Comparison of ENCODE assay signal across 8 cellular contexts in the genomic region with DNA sequence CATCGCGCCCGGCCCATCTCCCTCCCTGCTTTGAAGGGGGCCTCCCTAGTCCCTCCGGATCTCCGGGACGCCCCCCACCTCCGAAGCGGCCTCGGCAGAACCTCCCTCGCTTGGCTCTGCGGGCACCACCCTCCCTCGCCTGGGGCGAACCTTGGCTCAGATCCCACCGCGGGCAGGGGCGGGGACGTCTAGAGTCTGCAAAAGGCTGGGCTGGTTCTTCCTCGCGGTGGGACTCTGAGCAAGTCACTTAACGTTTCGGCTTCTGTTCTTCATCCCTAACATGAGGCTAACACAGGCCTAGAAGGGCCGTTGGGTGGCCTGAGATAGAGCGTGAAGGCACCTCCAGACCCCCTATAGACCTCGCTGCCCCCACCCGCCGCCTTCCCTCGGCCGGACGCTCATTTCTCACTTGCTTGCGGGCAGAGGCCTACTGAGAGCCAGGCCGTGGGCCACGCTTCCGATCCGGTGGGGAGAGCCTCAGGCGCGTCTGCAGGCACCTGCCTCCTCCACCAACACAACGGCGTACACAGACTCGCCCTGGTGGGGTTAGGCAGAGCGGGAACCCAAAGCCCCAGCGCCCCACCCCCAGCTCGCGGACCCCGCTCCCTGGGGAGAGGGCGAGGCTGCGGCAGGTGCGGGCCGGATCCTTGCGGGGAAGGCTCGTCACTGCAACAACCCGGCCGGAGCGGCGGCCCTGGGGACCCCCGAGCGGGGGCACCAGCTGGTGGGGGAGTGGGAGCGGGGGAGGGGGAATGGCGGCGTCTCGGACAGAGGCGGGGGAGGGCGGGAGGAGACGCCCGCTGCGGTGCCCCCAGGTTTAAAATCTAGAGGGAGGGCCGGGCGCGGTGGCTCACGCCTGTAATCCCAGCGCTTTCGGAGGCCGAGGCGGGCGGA. TPM values are rescaled to one million over a fixed set of nuclear protein-coding genes. Genes with fewer than 3 reads are reported as not detected.
A peak's percentile ranks its signal among the peaks of the same experiment; 100 is the strongest.
DNase-seq lines count a peak whose midpoint lies in the region; ATAC-seq and TF ChIP-seq lines count a peak whose summit lies in the region.

No MANE protein-coding gene starts in this region.

- H3K27ac ChIP-seq in DND-41 (ENCODE audit: low read length): no peak overlapping the region
- no peak overlapping the region for H3K27ac ChIP-seq in neural progenitor cell
- peak overlapping the region; percentile 98 for H3K27ac ChIP-seq in subcutaneous abdominal adipose tissue (ENCODE audit: low read depth, low read length)

- H3K27me3 ChIP-seq in DND-41 (ENCODE audit: insufficient read depth, low read length, poor library complexity): peaks cover 12% of the 10 kb centered on the region
- H3K27me3 ChIP-seq in neural progenitor cell: peaks cover 34% of the 10 kb centered on the region
- H3K27me3 ChIP-seq in subcutaneous abdominal adipose tissue (ENCODE audit: control insufficient read depth in 5 of 5, insufficient read depth in 4 of 5, low read length in 5 of 5): no peaks in the 10 kb centered on the region

- peak overlapping the region in 1 of 2 experiments; percentile 54; a peak in 2 of 4 replicates for H3K4me3 ChIP-seq in DND-41 (ENCODE audit: low read depth in 1 of 2, low read length in 2 of 2)
- peak overlapping the region; percentile 52 for H3K4me3 ChIP-seq in neural progenitor cell
- peak overlapping the region; percentile 57 to 73 (median 66) for H3K4me3 ChIP-seq in subcutaneous abdominal adipose tissue (ENCODE audit: low read depth in 1 of 5, low read length in 5 of 5)

- H3K4me3 Mint-ChIP-seq in neural progenitor cell: peak overlapping the region; percentile 86

- H4K20me1 ChIP-seq in DND-41 (ENCODE audit: insufficient read depth, low read length) (peaks cover 13% of the 10 kb centered on the region), neural progenitor cell (ENCODE audit: low read depth) (peaks cover 31% of the 10 kb centered on the region)

- peaks cover 58% of the 10 kb centered on the region for H3F3A ChIP-seq in neural progenitor cell (ENCODE audit: low read depth)

- peaks cover 36% of the 10 kb centered on the region for H3K4me1 Mint-ChIP-seq in neural progenitor cell

- TF ChIP-seq CTCF in DND-41 (IDR thresholded peaks at IDR 0.05; ENCODE audit: borderline replicate concordance, extremely low read depth, low read length, poor library complexity, severe bottlenecking) (no peak), neural progenitor cell (IDR thresholded peaks at IDR 0.05) (peak; percentile 3)

- peaks cover 4% of the 10 kb centered on the region for H3K27me3 Mint-ChIP-seq in neural progenitor cell (ENCODE audit: insufficient read depth, low read depth)

- H3K79me2 ChIP-seq in DND-41 (ENCODE audit: insufficient read depth, low read length): no peaks in the 10 kb centered on the region
- H3K79me2 ChIP-seq in neural progenitor cell (ENCODE audit: low read depth): peaks cover 16% of the 10 kb centered on the region

- peaks cover 3% of the 10 kb centered on the region for H3K36me3 Mint-ChIP-seq in neural progenitor cell

- no peaks in the 10 kb centered on the region for H3K9me3 Mint-ChIP-seq in neural progenitor cell

- no peak for ATAC-seq in DND-41 (ENCODE audit: insufficient read depth, low read depth)
- ATAC-seq in HG03460 (IDR thresholded peaks at IDR 0.05; ENCODE audit: unreplicated experiment): no peak

- DNase-seq in DND-41 (peak; percentile 52), NCI-H2171 treated with DMSO at 0.1 percent for 48 hours (lab: John Stamatoyannopoulos, UW) (peak; percentile 85), fibroblast of gingiva (ENCODE audit: low read depth) (peak; percentile 88), neural progenitor cell (ENCODE audit: low spot score) (peak; percentile 73), inferior parietal cortex (ENCODE audit: extremely low spot score) (no peak)
- peak; percentile 85 for DNase-seq in activated T-cell treated with anti-CD3 and anti-CD28 coated beads, Interleukin-2, amount 50 U/mL, for 1 hour

- H2AFZ ChIP-seq in DND-41 (ENCODE audit: low read depth, low read length) (no peak overlapping the region), neural progenitor cell (replicated peaks) (no peak overlapping the region)

- H3K9me3 ChIP-seq in DND-41 (ENCODE audit: insufficient read depth, low read length, severe bottlenecking) (no peaks in the 10 kb centered on the region), neural progenitor cell (ENCODE audit: low read depth) (no peaks in the 10 kb centered on the region), subcutaneous abdominal adipose tissue (ENCODE audit: control insufficient read depth in 5 of 5, low read length in 5 of 5) (no peaks in the 10 kb centered on the region)

- H3K36me3 ChIP-seq in DND-41 (ENCODE audit: insufficient read depth, low read length) (no peaks in the 10 kb centered on the region; the same call in 1 of the 2 replicates), neural progenitor cell (no peaks in the 10 kb centered on the region), subcutaneous abdominal adipose tissue (ENCODE audit: control insufficient read depth in 5 of 5, insufficient read depth in 5 of 5, low read length in 5 of 5) (peaks cover 0 to 19% (median 13%) of the 10 kb centered on the region in 5 donors)

- H3K27ac Mint-ChIP-seq in neural progenitor cell: no peak overlapping the region

- H3K9ac ChIP-seq in DND-41 (ENCODE audit: low read depth, low read length): peak overlapping the region; percentile 40; the same call in 1 of the 2 replicates
- H3K9ac ChIP-seq in neural progenitor cell: no peak overlapping the region
- peak overlapping the region in 4 of 5 donors; percentile 69 to 81 (median 76) for H3K9ac ChIP-seq in subcutaneous abdominal adipose tissue (ENCODE audit: low read length in 5 of 5)

- H3K4me2 ChIP-seq in DND-41 (ENCODE audit: insufficient read depth, low read length) (peak overlapping the region; percentile 85), neural progenitor cell (peak overlapping the region; percentile 81)

- H3K4me1 ChIP-seq in DND-41 (ENCODE audit: insufficient read depth, low read length): peaks cover 47% of the 10 kb centered on the region
- peaks cover 15% of the 10 kb centered on the region for H3K4me1 ChIP-seq in neural progenitor cell
- H3K4me1 ChIP-seq in subcutaneous abdominal adipose tissue (ENCODE audit: control insufficient read depth in 5 of 5, insufficient read depth in 5 of 5, low read length in 5 of 5): peaks cover 5 to 81% (median 62%) of the 10 kb centered on the region in 5 donors

RNA-seq across cellular contexts. Expression of a gene that starts 5.4 kb away (rescaled TPM):
- total RNA-seq in neural progenitor cell (ENCODE audit: low replicate concordance): 28.7 and 40.6 TPM in 2 replicates

RNA-seq across cellular contexts. Expression of a gene that starts 29.4 kb away (rescaled TPM):
- total RNA-seq in neural progenitor cell (ENCODE audit: low replicate concordance): 11.7 and 20.9 TPM in 2 replicates

RNA-seq across cellular contexts. Expression of a gene that starts 31.0 kb away (rescaled TPM):
- total RNA-seq in neural progenitor cell (ENCODE audit: low replicate concordance): 52.2 and 59.6 TPM in 2 replicates
